1 cellular context compared by ENCODE assay signal in genomic region chr3:154023148-154023547, GRCh38.
TF ChIP-seq lines count a peak whose summit lies in the region.

No MANE protein-coding gene starts in this region.

TF ChIP-seq in HepG2, 621 proteins besides CTCF, POLR2A, EP300 and RAD21 (continued from another document and continues in another):
- TF ChIP-seq ZFP36L1 (CRISPR knock-in tag; IDR thresholded peaks at IDR 0.05) (no peak), ZNF720 (CRISPR knock-in tag; IDR thresholded peaks at IDR 0.05) (no peak), IKZF4 (CRISPR knock-in tag; IDR thresholded peaks at IDR 0.05; ENCODE audit: borderline replicate concordance, low read depth, not compliant biosample characterization) (no peak), ZNF335 (CRISPR knock-in tag; IDR thresholded peaks at IDR 0.05) (no peak), ZNF550 (CRISPR knock-in tag; IDR thresholded peaks at IDR 0.05; ENCODE audit: borderline replicate concordance) (no peak), ONECUT2 (CRISPR knock-in tag; IDR thresholded peaks at IDR 0.05) (no peak), ZNF362 (CRISPR knock-in tag; IDR thresholded peaks at IDR 0.05; ENCODE audit: borderline replicate concordance) (peak; percentile 94), ZNF263 (CRISPR knock-in tag; IDR thresholded peaks at IDR 0.05) (no peak), XBP1 (CRISPR knock-in tag; IDR thresholded peaks at IDR 0.05) (no peak), MAFF (IDR thresholded peaks at IDR 0.05; ENCODE audit: low read depth, low read length) (peak; percentile 30; the same call in 1 of the 2 replicates), RBAK (CRISPR knock-in tag; IDR thresholded peaks at IDR 0.05) (no peak), ZNF616 (CRISPR knock-in tag; IDR thresholded peaks at IDR 0.05; ENCODE audit: low read depth) (no peak), PPARG (CRISPR knock-in tag; conservative IDR thresholded peaks at IDR 0.05) (0 out of 2 replicates have a peak, but pooled peaks have one; percentile 59), ZMYM3 (CRISPR knock-in tag; IDR thresholded peaks at IDR 0.05) (no peak), ZNF143 (CRISPR knock-in tag; IDR thresholded peaks at IDR 0.05) (no peak), MZF1 (CRISPR knock-in tag; IDR thresholded peaks at IDR 0.05; ENCODE audit: borderline replicate concordance) (no peak), ELF1 (CRISPR knock-in tag; IDR thresholded peaks at IDR 0.05) (no peak), TP53 (CRISPR knock-in tag; conservative IDR thresholded peaks at IDR 0.05) (0 out of 2 replicates have a peak, but pooled peaks have one; percentile 58), GATAD1 (CRISPR knock-in tag; IDR thresholded peaks at IDR 0.05) (no peak), ZBTB21 (CRISPR knock-in tag; IDR thresholded peaks at IDR 0.05) (no peak), KDM5A (IDR thresholded peaks at IDR 0.05; ENCODE audit: borderline replicate concordance, low read length) (no peak), GABPA (IDR thresholded peaks at IDR 0.05; ENCODE audit: low read depth, low read length) (no peak), GABPA (CRISPR knock-in tag; IDR thresholded peaks at IDR 0.05; ENCODE audit: low read depth) (no peak), ATF4 (CRISPR knock-in tag; IDR thresholded peaks at IDR 0.05) (no peak), HNF4G (IDR thresholded peaks at IDR 0.05; ENCODE audit: borderline replicate concordance, low read depth, low read length) (no peak), HNF4G (CRISPR knock-in tag; IDR thresholded peaks at IDR 0.05; ENCODE audit: borderline replicate concordance, low read depth) (no peak), HOXA7 (CRISPR knock-in tag; IDR thresholded peaks at IDR 0.05) (no peak), ZBTB4 (CRISPR knock-in tag; IDR thresholded peaks at IDR 0.05; ENCODE audit: borderline replicate concordance) (no peak), CREM (IDR thresholded peaks at IDR 0.05) (no peak), CREM (CRISPR knock-in tag; IDR thresholded peaks at IDR 0.05) (no peak), AFF4 (CRISPR knock-in tag; IDR thresholded peaks at IDR 0.05) (no peak), MBD4 (IDR thresholded peaks at IDR 0.05; ENCODE audit: borderline replicate concordance, low read length) (no peak), PCBP1 (IDR thresholded peaks at IDR 0.05; ENCODE audit: borderline replicate concordance, low read depth, low read length) (no peak), SMYD3 (CRISPR knock-in tag; IDR thresholded peaks at IDR 0.05) (0 out of 2 replicates have a peak, but pooled peaks have one; percentile 42), PRPF4 (IDR thresholded peaks at IDR 0.05; ENCODE audit: low read depth, low read length, poor library complexity, severe bottlenecking) (no peak)
- TF ChIP-seq, protein P1, sequence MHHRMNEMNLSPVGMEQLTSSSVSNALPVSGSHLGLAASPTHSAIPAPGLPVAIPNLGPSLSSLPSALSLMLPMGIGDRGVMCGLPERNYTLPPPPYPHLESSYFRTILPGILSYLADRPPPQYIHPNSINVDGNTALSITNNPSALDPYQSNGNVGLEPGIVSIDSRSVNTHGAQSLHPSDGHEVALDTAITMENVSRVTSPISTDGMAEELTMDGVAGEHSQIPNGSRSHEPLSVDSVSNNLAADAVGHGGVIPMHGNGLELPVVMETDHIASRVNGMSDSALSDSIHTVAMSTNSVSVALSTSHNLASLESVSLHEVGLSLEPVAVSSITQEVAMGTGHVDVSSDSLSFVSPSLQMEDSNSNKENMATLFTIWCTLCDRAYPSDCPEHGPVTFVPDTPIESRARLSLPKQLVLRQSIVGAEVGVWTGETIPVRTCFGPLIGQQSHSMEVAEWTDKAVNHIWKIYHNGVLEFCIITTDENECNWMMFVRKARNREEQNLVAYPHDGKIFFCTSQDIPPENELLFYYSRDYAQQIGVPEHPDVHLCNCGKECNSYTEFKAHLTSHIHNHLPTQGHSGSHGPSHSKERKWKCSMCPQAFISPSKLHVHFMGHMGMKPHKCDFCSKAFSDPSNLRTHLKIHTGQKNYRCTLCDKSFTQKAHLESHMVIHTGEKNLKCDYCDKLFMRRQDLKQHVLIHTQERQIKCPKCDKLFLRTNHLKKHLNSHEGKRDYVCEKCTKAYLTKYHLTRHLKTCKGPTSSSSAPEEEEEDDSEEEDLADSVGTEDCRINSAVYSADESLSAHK (CRISPR knock-in tag; IDR thresholded peaks at IDR 0.05; ENCODE audit: borderline replicate concordance): no peak
- TF ChIP-seq, protein P2, sequence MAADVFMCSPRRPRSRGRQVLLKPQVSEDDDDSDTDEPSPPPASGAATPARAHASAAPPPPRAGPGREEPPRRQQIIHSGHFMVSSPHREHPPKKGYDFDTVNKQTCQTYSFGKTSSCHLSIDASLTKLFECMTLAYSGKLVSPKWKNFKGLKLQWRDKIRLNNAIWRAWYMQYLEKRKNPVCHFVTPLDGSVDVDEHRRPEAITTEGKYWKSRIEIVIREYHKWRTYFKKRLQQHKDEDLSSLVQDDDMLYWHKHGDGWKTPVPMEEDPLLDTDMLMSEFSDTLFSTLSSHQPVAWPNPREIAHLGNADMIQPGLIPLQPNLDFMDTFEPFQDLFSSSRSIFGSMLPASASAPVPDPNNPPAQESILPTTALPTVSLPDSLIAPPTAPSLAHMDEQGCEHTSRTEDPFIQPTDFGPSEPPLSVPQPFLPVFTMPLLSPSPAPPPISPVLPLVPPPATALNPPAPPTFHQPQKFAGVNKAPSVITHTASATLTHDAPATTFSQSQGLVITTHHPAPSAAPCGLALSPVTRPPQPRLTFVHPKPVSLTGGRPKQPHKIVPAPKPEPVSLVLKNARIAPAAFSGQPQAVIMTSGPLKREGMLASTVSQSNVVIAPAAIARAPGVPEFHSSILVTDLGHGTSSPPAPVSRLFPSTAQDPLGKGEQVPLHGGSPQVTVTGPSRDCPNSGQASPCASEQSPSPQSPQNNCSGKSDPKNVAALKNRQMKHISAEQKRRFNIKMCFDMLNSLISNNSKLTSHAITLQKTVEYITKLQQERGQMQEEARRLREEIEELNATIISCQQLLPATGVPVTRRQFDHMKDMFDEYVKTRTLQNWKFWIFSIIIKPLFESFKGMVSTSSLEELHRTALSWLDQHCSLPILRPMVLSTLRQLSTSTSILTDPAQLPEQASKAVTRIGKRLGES (CRISPR knock-in tag; IDR thresholded peaks at IDR 0.05; ENCODE audit: borderline replicate concordance): no peak
- TF ChIP-seq, protein P3, sequence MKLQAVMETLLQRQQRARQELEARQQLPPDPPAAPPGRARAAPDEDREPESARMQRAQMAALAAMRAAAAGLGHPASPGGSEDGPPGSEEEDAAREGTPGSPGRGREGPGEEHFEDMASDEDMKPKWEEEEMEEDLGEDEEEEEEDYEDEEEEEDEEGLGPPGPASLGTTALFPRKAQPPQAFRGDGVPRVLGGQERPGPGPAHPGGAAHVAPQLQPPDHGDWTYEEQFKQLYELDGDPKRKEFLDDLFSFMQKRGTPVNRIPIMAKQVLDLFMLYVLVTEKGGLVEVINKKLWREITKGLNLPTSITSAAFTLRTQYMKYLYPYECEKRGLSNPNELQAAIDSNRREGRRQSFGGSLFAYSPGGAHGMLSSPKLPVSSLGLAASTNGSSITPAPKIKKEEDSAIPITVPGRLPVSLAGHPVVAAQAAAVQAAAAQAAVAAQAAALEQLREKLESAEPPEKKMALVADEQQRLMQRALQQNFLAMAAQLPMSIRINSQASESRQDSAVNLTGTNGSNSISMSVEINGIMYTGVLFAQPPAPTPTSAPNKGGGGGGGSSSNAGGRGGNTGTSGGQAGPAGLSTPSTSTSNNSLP (IDR thresholded peaks at IDR 0.05; ENCODE audit: low read depth, low read length): peak; percentile 66
- TF ChIP-seq, protein P4, sequence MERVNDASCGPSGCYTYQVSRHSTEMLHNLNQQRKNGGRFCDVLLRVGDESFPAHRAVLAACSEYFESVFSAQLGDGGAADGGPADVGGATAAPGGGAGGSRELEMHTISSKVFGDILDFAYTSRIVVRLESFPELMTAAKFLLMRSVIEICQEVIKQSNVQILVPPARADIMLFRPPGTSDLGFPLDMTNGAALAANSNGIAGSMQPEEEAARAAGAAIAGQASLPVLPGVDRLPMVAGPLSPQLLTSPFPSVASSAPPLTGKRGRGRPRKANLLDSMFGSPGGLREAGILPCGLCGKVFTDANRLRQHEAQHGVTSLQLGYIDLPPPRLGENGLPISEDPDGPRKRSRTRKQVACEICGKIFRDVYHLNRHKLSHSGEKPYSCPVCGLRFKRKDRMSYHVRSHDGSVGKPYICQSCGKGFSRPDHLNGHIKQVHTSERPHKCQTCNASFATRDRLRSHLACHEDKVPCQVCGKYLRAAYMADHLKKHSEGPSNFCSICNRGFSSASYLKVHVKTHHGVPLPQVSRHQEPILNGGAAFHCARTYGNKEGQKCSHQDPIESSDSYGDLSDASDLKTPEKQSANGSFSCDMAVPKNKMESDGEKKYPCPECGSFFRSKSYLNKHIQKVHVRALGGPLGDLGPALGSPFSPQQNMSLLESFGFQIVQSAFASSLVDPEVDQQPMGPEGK (CRISPR knock-in tag; IDR thresholded peaks at IDR 0.05): no peak
- TF ChIP-seq, protein P5, sequence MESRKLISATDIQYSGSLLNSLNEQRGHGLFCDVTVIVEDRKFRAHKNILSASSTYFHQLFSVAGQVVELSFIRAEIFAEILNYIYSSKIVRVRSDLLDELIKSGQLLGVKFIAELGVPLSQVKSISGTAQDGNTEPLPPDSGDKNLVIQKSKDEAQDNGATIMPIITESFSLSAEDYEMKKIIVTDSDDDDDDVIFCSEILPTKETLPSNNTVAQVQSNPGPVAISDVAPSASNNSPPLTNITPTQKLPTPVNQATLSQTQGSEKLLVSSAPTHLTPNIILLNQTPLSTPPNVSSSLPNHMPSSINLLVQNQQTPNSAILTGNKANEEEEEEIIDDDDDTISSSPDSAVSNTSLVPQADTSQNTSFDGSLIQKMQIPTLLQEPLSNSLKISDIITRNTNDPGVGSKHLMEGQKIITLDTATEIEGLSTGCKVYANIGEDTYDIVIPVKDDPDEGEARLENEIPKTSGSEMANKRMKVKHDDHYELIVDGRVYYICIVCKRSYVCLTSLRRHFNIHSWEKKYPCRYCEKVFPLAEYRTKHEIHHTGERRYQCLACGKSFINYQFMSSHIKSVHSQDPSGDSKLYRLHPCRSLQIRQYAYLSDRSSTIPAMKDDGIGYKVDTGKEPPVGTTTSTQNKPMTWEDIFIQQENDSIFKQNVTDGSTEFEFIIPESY (CRISPR knock-in tag; IDR thresholded peaks at IDR 0.05): no peak
- TF ChIP-seq, protein P6, sequence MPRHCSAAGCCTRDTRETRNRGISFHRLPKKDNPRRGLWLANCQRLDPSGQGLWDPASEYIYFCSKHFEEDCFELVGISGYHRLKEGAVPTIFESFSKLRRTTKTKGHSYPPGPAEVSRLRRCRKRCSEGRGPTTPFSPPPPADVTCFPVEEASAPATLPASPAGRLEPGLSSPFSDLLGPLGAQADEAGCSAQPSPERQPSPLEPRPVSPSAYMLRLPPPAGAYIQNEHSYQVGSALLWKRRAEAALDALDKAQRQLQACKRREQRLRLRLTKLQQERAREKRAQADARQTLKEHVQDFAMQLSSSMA (CRISPR knock-in tag; IDR thresholded peaks at IDR 0.05): no peak
